Comparison of ENCODE assay signal across 8 cellular contexts in the genomic region with DNA sequence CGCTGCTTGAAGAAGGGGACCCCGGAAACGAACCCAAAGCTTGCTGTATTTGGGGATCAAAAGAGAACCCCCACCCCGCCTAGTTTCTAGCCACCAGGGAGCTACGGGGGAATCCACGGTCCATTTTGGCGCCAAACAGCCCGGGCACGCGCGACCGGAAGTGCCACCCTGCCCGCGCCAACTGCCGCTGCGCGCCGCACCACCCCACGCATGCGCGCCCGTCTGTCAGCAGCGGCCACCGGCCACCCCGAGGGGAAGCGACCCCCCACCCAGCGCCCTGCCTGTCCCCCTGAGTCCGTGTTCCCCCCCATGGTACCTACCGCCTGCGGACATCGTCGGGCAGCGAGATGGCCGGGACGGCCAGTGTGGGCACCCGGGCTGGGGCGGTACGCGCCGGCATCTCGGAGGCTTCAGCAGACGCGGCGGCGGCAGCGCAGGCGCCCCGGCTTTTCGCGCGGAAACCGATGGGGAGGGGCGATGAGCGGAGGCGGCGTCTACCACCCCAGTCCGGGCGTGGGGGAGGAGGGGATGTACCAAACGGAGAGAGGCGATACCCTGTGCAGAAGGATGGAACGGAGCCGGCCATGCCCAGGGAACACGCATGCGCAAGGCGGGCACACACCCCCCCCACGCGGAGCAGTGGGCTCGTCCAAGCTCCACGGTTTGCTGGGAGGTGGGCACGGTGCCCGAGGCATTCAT. TPM values are rescaled to one million over a fixed set of nuclear protein-coding genes. Genes with fewer than 3 reads are reported as not detected.
DNase-seq lines count a peak whose midpoint lies in the region; ATAC-seq and TF ChIP-seq lines count a peak whose summit lies in the region.

A gene (minus strand): TSS at position 454 of the 699 bp plus-strand sequence. CDS start 54 bp downstream, at position 400.

- intact Hi-C loops in CD8-positive, alpha-beta T cell (cut with DNase I, micrococcal nuclease) = loop anchor here (1.0 to 10.0 kb wide), 8 partner anchors 38 to 139 kb away; a partner anchor contains a TSS

- H3K4me3 ChIP-seq in CD8-positive, alpha-beta T cell (ENCODE audit: low read depth, low read length) = peak within 1 kb of the TSS; percentile 97
- H3K4me3 ChIP-seq in effector memory CD4-positive, alpha-beta T cell (ENCODE audit: insufficient read depth, low read depth, low read length, poor library complexity, severe bottlenecking) = peak within 1 kb of the TSS; percentile 98

- peaks cover 16% of the 10 kb centered on the region for H3K4me1 ChIP-seq in CD8-positive, alpha-beta T cell (ENCODE audit: insufficient read depth, low read length)
- peaks cover 16% of the 10 kb centered on the region for H3K4me1 ChIP-seq in effector memory CD4-positive, alpha-beta T cell (ENCODE audit: control insufficient read depth, insufficient read depth, low read length, poor library complexity, severe bottlenecking)

- POLR2A ChIA-PET in CD8-positive, alpha-beta T cell (lab: Charles Lee) = interaction anchor here (1.0 to 2.6 kb wide), 4 partner anchors 45 to 93 kb away, joined by 3 to 15 read pairs (median 4); no protein-coding TSS in a partner anchor
- POLR2A ChIA-PET in activated CD8-positive, alpha-beta memory T cell treated with anti-CD3 and anti-CD28 coated beads for 36 hours (lab: Charles Lee) = interaction anchor here (0.5 to 1.2 kb wide), 7 partner anchors 10 to 568 kb away, joined by 3 to 7 read pairs (median 5); no protein-coding TSS in a partner anchor

- peaks cover 23% of the 10 kb centered on the region for H3K36me3 Mint-ChIP-seq in CD8-positive, alpha-beta T cell

- H3K9me3 Mint-ChIP-seq in CD8-positive, alpha-beta T cell = no peaks in the 10 kb centered on the region

- H3K4me1 Mint-ChIP-seq in CD8-positive, alpha-beta T cell (ENCODE audit: low read depth) = peaks cover 34% of the 10 kb centered on the region

- H3K27ac Mint-ChIP-seq in CD8-positive, alpha-beta T cell = peak within 1 kb of the TSS; percentile 91

- no peaks in the 10 kb centered on the region for H3K36me3 ChIP-seq in CD8-positive, alpha-beta T cell (ENCODE audit: insufficient read depth, low read length)
- H3K36me3 ChIP-seq in effector memory CD4-positive, alpha-beta T cell (ENCODE audit: control insufficient read depth, insufficient read depth, low read length) = peaks cover 6% of the 10 kb centered on the region

- no peak for TF ChIP-seq CTCF in CD8-positive, alpha-beta T cell (IDR thresholded peaks at IDR 0.05)

- CTCF ChIA-PET in CD8-positive, alpha-beta T cell (lab: Charles Lee) = interaction anchor here (0.9 to 1.7 kb wide), 5 partner anchors 13 to 96 kb away, joined by 3 to 5 read pairs (median 3); no protein-coding TSS in a partner anchor
- CTCF ChIA-PET in activated CD8-positive, alpha-beta memory T cell treated with anti-CD3 and anti-CD28 coated beads for 36 hours (lab: Charles Lee) = interaction anchor here (0.6 to 1.8 kb wide), 3 partner anchors 55 to 224 kb away, joined by 3 to 12 read pairs (median 3); no protein-coding TSS in a partner anchor

- no peaks in the 10 kb centered on the region for H3K27me3 Mint-ChIP-seq in CD8-positive, alpha-beta T cell (ENCODE audit: low read depth)

- peak; percentile 96 for ATAC-seq in CD8-positive, alpha-beta T cell
- ATAC-seq in GM19463 (IDR thresholded peaks at IDR 0.05; ENCODE audit: unreplicated experiment) = peak; percentile 84

- peak within 1 kb of the TSS; percentile 96 for H3K4me3 Mint-ChIP-seq in CD8-positive, alpha-beta T cell

- no peaks in the 10 kb centered on the region for H3K9me3 ChIP-seq in CD8-positive, alpha-beta T cell (ENCODE audit: low read length)
- H3K9me3 ChIP-seq in effector memory CD4-positive, alpha-beta T cell (ENCODE audit: control insufficient read depth, low read length) = no peaks in the 10 kb centered on the region

- peak; percentile 92 to 97 (median 94) for DNase-seq in CD8-positive, alpha-beta T cell
- DNase-seq in HT1080 (ENCODE audit: low read depth) (peak; percentile 94), NOMO-1 (lab: John Stamatoyannopoulos, UW; ENCODE audit: unreplicated experiment in 2 of 2) (peak; percentile 96), medulla oblongata (ENCODE audit: extremely low spot score) (peak; percentile 97)
- DNase-seq in effector memory CD4-positive, alpha-beta T cell = peak; percentile 88 to 95 (median 91)
- DNase-seq in stimulated activated CD4-positive, alpha-beta T cell treated with anti-CD3 and anti-CD28 coated beads, TNF-alpha, amount 100 ng/mL, for 48 hours (ENCODE audit: low read depth in 3 of 3) = peak; percentile 98 to 99 (median 99)

- peak within 1 kb of the TSS; percentile 66 for H3K27ac ChIP-seq in CD8-positive, alpha-beta T cell (ENCODE audit: low read depth, low read length)
- H3K27ac ChIP-seq in effector memory CD4-positive, alpha-beta T cell (ENCODE audit: insufficient read depth, low read length, poor library complexity, severe bottlenecking) = peak within 1 kb of the TSS; percentile 84

- no peaks in the 10 kb centered on the region for H3K27me3 ChIP-seq in CD8-positive, alpha-beta T cell (ENCODE audit: insufficient read depth, low read length)
- no peaks in the 10 kb centered on the region for H3K27me3 ChIP-seq in effector memory CD4-positive, alpha-beta T cell (replicated peaks; ENCODE audit: control insufficient read depth, insufficient read depth, low read length, poor library complexity, severe bottlenecking)

RNA-seq across cellular contexts. Expression of the gene that starts here (rescaled TPM):
- 100 to 1,000 TPM; 135 to 154 TPM for total RNA-seq in CD8-positive, alpha-beta T cell
- total RNA-seq in HT1080 (2014; rRNA removed; shearing (Covaris generic)) = 136 and 139 TPM in 2 replicates
- polyA plus RNA-seq in HT1080 (2015; cell fraction: cytosol; rRNA removed) = 62.4 and 77.9 TPM in 2 replicates
- 211 and 224 TPM in 2 replicates for polyA plus RNA-seq in HT1080 (2015; cell fraction: nucleus; rRNA removed)
- 100 to 1,000 TPM; 345 to 355 TPM for total RNA-seq in activated CD8-positive, alpha-beta memory T cell treated with anti-CD3 and anti-CD28 coated beads for 36 hours

Comparison
In these comparisons a context has a peak if more than half of its experiments do, and no peak if none do; other contexts are left out.
1. Peak in every context shown above with its lines: DNase-seq, ATAC-seq, H3K4me3 ChIP-seq and H3K27ac ChIP-seq.